Comparison of ENCODE assay signal across 1 cellular context in genomic region chr5:150318613-150319483, GRCh38.
TF ChIP-seq lines count a peak whose summit lies in the region.

No MANE protein-coding gene starts in this region.

TF ChIP-seq in H1, 55 proteins besides CTCF, POLR2A, EP300 and RAD21:
- TF ChIP-seq BACH1 (IDR thresholded peaks at IDR 0.05; ENCODE audit: low read length) (no peak), E2F6 (IDR thresholded peaks at IDR 0.05) (no peak), CREB1 (IDR thresholded peaks at IDR 0.05) (no peak), SIRT6 (IDR thresholded peaks at IDR 0.05; ENCODE audit: low read length) (no peak), SRF (IDR thresholded peaks at IDR 0.05; ENCODE audit: low read depth, low read length) (no peak)
